In genomic region chr14:30849354-30849753, GRCh38 we compare ENCODE assay signal across 12 cellular contexts. TPM values are rescaled to one million over a fixed set of nuclear protein-coding genes. Genes with fewer than 3 reads are reported as not detected.
DNase-seq lines count a peak whose midpoint lies in the region; ATAC-seq and TF ChIP-seq lines count a peak whose summit lies in the region.
"Had no signal": no experiment of that assay in that cellular context is flagged by ENCODE, and none has a peak within 500 bp of the region (broad histone marks: within the 10 kb centered on the region; RNA-seq: fewer than 3 reads in every experiment).

No MANE protein-coding gene starts in this region.

- H3K4me1 Mint-ChIP-seq in glutamatergic neuron (ENCODE audit: low read depth, unreplicated experiment) = no peaks in the 10 kb centered on the region

- DNase-seq in glutamatergic neuron (no peak), C1 segment of cervical spinal cord (lab: John Stamatoyannopoulos, UW) (no peak), posterior cingulate gyrus (no peak), caudate nucleus (lab: John Stamatoyannopoulos, UW) (no peak), inferior parietal cortex (ENCODE audit: extremely low spot score) (no peak)
- DNase-seq: activated CD4-positive, alpha-beta T cell treated with anti-CD3 and anti-CD28 coated beads for 4 hours; H7; NCI-H1105 treated with DMSO at 0.1 percent for 48 hours had no signal

- ATAC-seq in GM18861 (IDR thresholded peaks at IDR 0.05; ENCODE audit: unreplicated experiment) (peak; percentile 85), GM21619 (IDR thresholded peaks at IDR 0.05; ENCODE audit: unreplicated experiment) (peak; percentile 96), HG03175 (IDR thresholded peaks at IDR 0.05; ENCODE audit: unreplicated experiment) (peak; percentile 96)

- H3K27ac ChIP-seq in caudate nucleus (ENCODE audit: low read depth, low read length) = no peak overlapping the region
- H3K27ac ChIP-seq: upper lobe of left lung had no signal

- peak overlapping the region; percentile 40 for H3K4me3 Mint-ChIP-seq in glutamatergic neuron (ENCODE audit: unreplicated experiment)

- H3K27me3 Mint-ChIP-seq in glutamatergic neuron (ENCODE audit: unreplicated experiment) = no peaks in the 10 kb centered on the region

- no peak overlapping the region for H3K27ac Mint-ChIP-seq in glutamatergic neuron (ENCODE audit: unreplicated experiment)

- TF ChIP-seq CTCF in glutamatergic neuron (IDR thresholded peaks at IDR 0.05; ENCODE audit: partially characterized antibody, unreplicated experiment) = no peak

- intact Hi-C loops in posterior cingulate gyrus (cut with DNase I) = no loop called here

- H3K9me3 Mint-ChIP-seq in glutamatergic neuron (ENCODE audit: unreplicated experiment) = no peaks in the 10 kb centered on the region

- no peaks in the 10 kb centered on the region for H3K36me3 Mint-ChIP-seq in glutamatergic neuron (ENCODE audit: unreplicated experiment)

RNA-seq across cellular contexts. Expression of gene COCH, which starts 25.0 kb away (rescaled TPM):
- total RNA-seq in glutamatergic neuron (ENCODE audit: unreplicated experiment) = 29.0 TPM
